In genomic region chr1:9317591-9318331, GRCh38 we compare ENCODE assay signal across 8 cellular contexts. TPM values are rescaled to one million over a fixed set of nuclear protein-coding genes. Genes with fewer than 3 reads are reported as not detected.
DNase-seq lines count a peak whose midpoint lies in the region; ATAC-seq and TF ChIP-seq lines count a peak whose summit lies in the region.

No MANE protein-coding gene starts in this region.

- no peaks in the 10 kb centered on the region for H3K9me3 ChIP-seq in mesenchymal stem cell (ENCODE audit: control insufficient read depth, low read length)

- H3K27me3 ChIP-seq in mesenchymal stem cell (ENCODE audit: control insufficient read depth in 1 of 2, insufficient read depth in 1 of 2, low read length in 2 of 2), result no peaks in the 10 kb centered on the region

- H3K18ac ChIP-seq in mesenchymal stem cell (ENCODE audit: low read depth in 1 of 2, low read length in 2 of 2), result peak overlapping the region in 1 of 2 experiments; percentile 59

- H3K9ac ChIP-seq in mesenchymal stem cell (ENCODE audit: low read length), result peak overlapping the region; percentile 58

- peak overlapping the region in 1 of 2 experiments; percentile 59 for H2BK12ac ChIP-seq in mesenchymal stem cell (ENCODE audit: low read length in 2 of 2)

- H3K23ac ChIP-seq in mesenchymal stem cell (ENCODE audit: low read length in 2 of 2), result no peak overlapping the region

- no peak overlapping the region for H2BK5ac ChIP-seq in mesenchymal stem cell (ENCODE audit: low read depth, low read length, poor library complexity, severe bottlenecking)

- peak overlapping the region; percentile 18 for H2BK15ac ChIP-seq in mesenchymal stem cell (ENCODE audit: low read depth, poor library complexity, severe bottlenecking)

- H3K4me3 ChIP-seq in AG10803 (ENCODE audit: low read length) (no peak overlapping the region), astrocyte of the cerebellum (ENCODE audit: low read depth, low read length) (peak overlapping the region; percentile 10), mesenchymal stem cell (ENCODE audit: insufficient read depth in 1 of 2, low read depth in 1 of 2, low read length in 2 of 2) (peak overlapping the region in 1 of 2 experiments; percentile 42)

- H2BK120ac ChIP-seq in mesenchymal stem cell (ENCODE audit: low read depth, low read length), result no peak overlapping the region

- WGBS in mesenchymal stem cell, result 85% methylated on average over 23 of the region's 26 CpGs

- H3K4me2 ChIP-seq in mesenchymal stem cell (ENCODE audit: low read length, poor library complexity, severe bottlenecking), result no peak overlapping the region

- peak overlapping the region; percentile 28 for H3K27ac ChIP-seq in mesenchymal stem cell (ENCODE audit: low read length, poor library complexity, severe bottlenecking)

- in situ Hi-C loops in KBM-7 (cut with MboI; ENCODE audit: low pct_unique_long_range_greater_than_20kb, low sequenced_read_pairs) (no loop called here), astrocyte of the cerebellum (cut with HindIII; ENCODE audit: low sequenced_read_pairs) (no loop called here)

- TF ChIP-seq CTCF in AG10803 (conservative IDR thresholded peaks at IDR 0.05; ENCODE audit: low read length) (no peak), astrocyte of the cerebellum (IDR thresholded peaks at IDR 0.05; ENCODE audit: low read depth, low read length, missing control alignments) (no peak)

- no peak overlapping the region for H2AFZ ChIP-seq in mesenchymal stem cell (ENCODE audit: low read depth, low read length)

- DNase-seq in AG10803 (ENCODE audit: low read depth) (peak; percentile 54), KBM-7 (peak; percentile 19), astrocyte of the cerebellum (ENCODE audit: low read depth) (peak; percentile 39), mesenchymal stem cell (peak; percentile 75), NCI-H2227 treated with DMSO at 0.1 percent for 48 hours (lab: John Stamatoyannopoulos, UW) (no peak), dedifferentiated amniotic fluid mesenchymal stem cell (ENCODE audit: extremely low spot score) (no peak)

- no peak overlapping the region for H4K8ac ChIP-seq in mesenchymal stem cell (ENCODE audit: low read length)

- H2AK5ac ChIP-seq in mesenchymal stem cell (ENCODE audit: low read length, severe bottlenecking), result peak overlapping the region; percentile 66

- no peak overlapping the region for H3K4ac ChIP-seq in mesenchymal stem cell (ENCODE audit: low read depth in 1 of 2, low read length in 2 of 2)

- no peak for ATAC-seq in GM21390 (IDR thresholded peaks at IDR 0.05; ENCODE audit: unreplicated experiment)
- ATAC-seq in GM21825 (IDR thresholded peaks at IDR 0.05; ENCODE audit: unreplicated experiment), result no peak

- peaks cover 76% of the 10 kb centered on the region for H3K4me1 ChIP-seq in mesenchymal stem cell (ENCODE audit: control insufficient read depth, insufficient read depth, low read depth, low read length)

- H3K79me1 ChIP-seq in mesenchymal stem cell (replicated peaks; ENCODE audit: low read length, poor library complexity, severe bottlenecking), result peaks cover 15% of the 10 kb centered on the region

- peaks cover 43 to 55% of the 10 kb centered on the region in 2 experiments for H3K36me3 ChIP-seq in mesenchymal stem cell (ENCODE audit: control insufficient read depth in 1 of 2, insufficient read depth in 2 of 2, low read depth in 1 of 2, low read length in 2 of 2)

- peak overlapping the region in 1 of 2 experiments; percentile 11 for H3K14ac ChIP-seq in mesenchymal stem cell (ENCODE audit: low read length in 2 of 2)

- no peak overlapping the region for H4K91ac ChIP-seq in mesenchymal stem cell (ENCODE audit: low read length)

RNA-seq across cellular contexts. Expression of gene SPSB1, which starts 25.1 kb away (rescaled TPM):
- polyA plus RNA-seq in mesenchymal stem cell (2013, experiment 1 of 2), result 34.8 TPM
- 35.0 TPM for polyA plus RNA-seq in mesenchymal stem cell (2013, experiment 2 of 2)

Comparison
In these comparisons a context has a peak if more than half of its experiments do, and no peak if none do; other contexts are left out.
1. DNase-seq: peak in AG10803 (single experiment), KBM-7 (single experiment), astrocyte of the cerebellum (single experiment) and mesenchymal stem cell (single experiment); none in NCI-H2227 treated with DMSO at 0.1 percent for 48 hours (single experiment) and dedifferentiated amniotic fluid mesenchymal stem cell (single experiment).